Comparison of ENCODE assay signal across 8 cellular contexts in genomic region chr14:22386924-22387775, GRCh38.
DNase-seq lines count a peak whose midpoint lies in the region; TF ChIP-seq lines count a peak whose summit lies in the region.

No MANE protein-coding gene starts in this region.

- no TSS peak for BruUV-seq in Calu3 (replicated peaks; lab: Mats Ljungman, UMichigan)

- no peak overlapping the region for H3K27ac Mint-ChIP-seq in Calu3 (ENCODE audit: unreplicated experiment)
- no peak overlapping the region for H3K27ac Mint-ChIP-seq in activated CD4-positive, alpha-beta memory T cell treated with anti-CD3 and anti-CD28 coated beads for 36 hours

- DNase-seq in Calu3 (peak; percentile 74), HPDE6-E6E7 (ENCODE audit: extremely low spot score) (peak; percentile 51), NOMO-1 treated with DMSO at 0.1 percent for 48 hours (lab: John Stamatoyannopoulos, UW; ENCODE audit: unreplicated experiment) (peak; percentile 70), cardiac fibroblast (ENCODE audit: low read depth in 2 of 2) (peak; percentile 83 to 85), kidney epithelial cell (ENCODE audit: low read depth) (no peak), superior temporal gyrus (ENCODE audit: extremely low spot score) (peak; percentile 97), GM19240 (ENCODE audit: insufficient read length, low spot score) (no peak)
- no peak for DNase-seq in activated CD4-positive, alpha-beta memory T cell treated with anti-CD3 and anti-CD28 coated beads for 36 hours

- no peak overlapping the region for H3K4me3 Mint-ChIP-seq in Calu3 (ENCODE audit: low read depth, unreplicated experiment)
- H3K4me3 Mint-ChIP-seq in activated CD4-positive, alpha-beta memory T cell treated with anti-CD3 and anti-CD28 coated beads for 36 hours: no peak overlapping the region

- intact Hi-C loops in Calu3 (cut with micrococcal nuclease; ENCODE audit: unreplicated experiment): loop anchor here (1.0 to 5.0 kb wide), 2 partner anchors 86 to 515 kb away; no protein-coding TSS in a partner anchor
- intact Hi-C loops in activated CD4-positive, alpha-beta memory T cell treated with anti-CD3 and anti-CD28 coated beads for 36 hours (cut with micrococcal nuclease): no loop called here

- no peaks in the 10 kb centered on the region for H3K27me3 ChIP-seq in kidney epithelial cell (ENCODE audit: control insufficient read depth, insufficient read depth, low read length)

- H3K36me3 Mint-ChIP-seq in Calu3 (ENCODE audit: insufficient read depth, unreplicated experiment): peaks cover 6% of the 10 kb centered on the region
- no peaks in the 10 kb centered on the region for H3K36me3 Mint-ChIP-seq in activated CD4-positive, alpha-beta memory T cell treated with anti-CD3 and anti-CD28 coated beads for 36 hours

- CTCF ChIA-PET in Calu3 (lab: Charles Lee): no interaction called here
- CTCF ChIA-PET in activated CD4-positive, alpha-beta memory T cell treated with anti-CD3 and anti-CD28 coated beads for 36 hours (lab: Charles Lee): no interaction called here

- no peaks in the 10 kb centered on the region for H3K9me3 Mint-ChIP-seq in Calu3 (ENCODE audit: low read depth, unreplicated experiment)
- no peaks in the 10 kb centered on the region for H3K9me3 Mint-ChIP-seq in activated CD4-positive, alpha-beta memory T cell treated with anti-CD3 and anti-CD28 coated beads for 36 hours

- POLR2A ChIA-PET in activated CD4-positive, alpha-beta memory T cell treated with anti-CD3 and anti-CD28 coated beads for 36 hours (lab: Charles Lee): no interaction called here

- H3K4me1 Mint-ChIP-seq in Calu3 (ENCODE audit: low read depth, unreplicated experiment): peaks cover 55% of the 10 kb centered on the region
- no peaks in the 10 kb centered on the region for H3K4me1 Mint-ChIP-seq in activated CD4-positive, alpha-beta memory T cell treated with anti-CD3 and anti-CD28 coated beads for 36 hours (ENCODE audit: low read depth)

- no peaks in the 10 kb centered on the region for H3K36me3 ChIP-seq in kidney epithelial cell (ENCODE audit: control insufficient read depth, insufficient read depth, low read length)

- peak; percentile 60 for TF ChIP-seq CTCF in Calu3 (IDR thresholded peaks at IDR 0.05; ENCODE audit: unreplicated experiment)
- peak; percentile 70 for TF ChIP-seq CTCF in cardiac fibroblast (IDR thresholded peaks at IDR 0.05; ENCODE audit: low read depth, low read length)
- TF ChIP-seq CTCF in kidney epithelial cell (IDR thresholded peaks at IDR 0.05; ENCODE audit: insufficient read depth, low read length, poor library complexity, severe bottlenecking): peak; percentile 78

- H3K4me3 ChIP-seq in cardiac fibroblast (replicated peaks in 1 of 2; ENCODE audit: low read depth in 2 of 2, low read length in 2 of 2): no peak overlapping the region
- H3K4me3 ChIP-seq in kidney epithelial cell (ENCODE audit: low read depth, low read length): no peak overlapping the region

- no peaks in the 10 kb centered on the region for H3K27me3 Mint-ChIP-seq in Calu3 (ENCODE audit: unreplicated experiment)
- H3K27me3 Mint-ChIP-seq in activated CD4-positive, alpha-beta memory T cell treated with anti-CD3 and anti-CD28 coated beads for 36 hours: no peaks in the 10 kb centered on the region

Comparison
In these comparisons a context has a peak if more than half of its experiments do, and no peak if none do; other contexts are left out.
1. DNase-seq: peak in Calu3 (single experiment), HPDE6-E6E7 (single experiment), NOMO-1 treated with DMSO at 0.1 percent for 48 hours (single experiment), cardiac fibroblast (2 of 2) and superior temporal gyrus (single experiment); none in kidney epithelial cell (single experiment), GM19240 (single experiment) and activated CD4-positive, alpha-beta memory T cell treated with anti-CD3 and anti-CD28 coated beads for 36 hours (single experiment).
2. Peak in every context shown above with its lines, with median percentiles within 50 percentile points of each other: CTCF ChIP-seq.